Comparison of ENCODE assay signal across 13 cellular contexts in the genomic region with DNA sequence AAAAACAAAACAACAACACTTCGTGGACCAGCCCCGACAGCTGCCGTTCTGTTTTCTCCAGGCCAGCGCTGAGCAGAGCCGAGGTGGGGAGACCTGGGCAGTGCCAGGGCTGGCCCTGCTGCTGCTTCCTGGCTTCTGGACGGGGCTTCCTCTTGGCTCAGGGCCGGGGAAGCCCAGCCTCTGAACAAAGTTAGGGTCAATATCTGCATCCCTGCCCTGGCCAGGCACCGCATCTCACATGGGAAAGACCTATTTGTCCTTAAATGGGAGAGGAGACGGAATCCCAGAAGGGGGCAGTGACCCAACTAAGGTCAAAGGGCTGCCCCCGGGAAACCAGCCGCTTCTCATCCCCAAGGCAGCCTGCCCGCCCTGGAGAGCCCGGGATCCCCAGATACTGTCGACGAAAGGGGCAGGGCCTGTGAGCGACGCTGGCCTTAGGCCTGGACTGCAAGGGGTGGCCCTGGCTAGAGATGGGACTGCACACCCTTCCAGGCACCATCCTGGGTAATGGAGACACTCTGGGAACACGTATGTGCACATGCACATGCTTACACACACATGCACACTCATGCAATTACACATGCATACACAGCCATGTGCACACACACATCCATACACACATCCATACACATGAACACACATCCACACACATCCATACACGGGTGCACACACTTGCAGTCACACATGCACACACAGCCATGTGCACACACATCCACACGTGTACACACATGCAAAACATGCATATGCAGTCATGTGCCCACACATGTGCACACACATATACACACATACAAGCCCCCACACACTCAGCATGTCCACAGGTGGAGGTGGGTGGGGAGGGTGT. TPM values are rescaled to one million over a fixed set of nuclear protein-coding genes. Genes with fewer than 3 reads are reported as not detected.
DNase-seq lines count a peak whose midpoint lies in the region; FAIRE-seq and TF ChIP-seq lines count a peak whose summit lies in the region.
"Had no signal": no experiment of that assay in that cellular context is flagged by ENCODE, and none has a peak within 500 bp of the region (broad histone marks: within the 10 kb centered on the region; RNA-seq: fewer than 3 reads in every experiment).

No MANE protein-coding gene starts in this region.

- H3K27ac ChIP-seq in coronary artery (peak overlapping the region; percentile 44 to 95), stomach (peak overlapping the region; percentile 21 to 81 (median 76)), OCI-LY7 (ENCODE audit: low read depth, low read length, poor library complexity, severe bottlenecking) (no peak overlapping the region)
- H3K27ac ChIP-seq: VCaP had no signal

- H3K79me2 ChIP-seq in OCI-LY7 (ENCODE audit: insufficient read depth, low read depth, low read length): no peaks in the 10 kb centered on the region

- H3K9me3 ChIP-seq in stomach: no peaks in the 10 kb centered on the region
- H3K9me3 ChIP-seq in OCI-LY7 (ENCODE audit: low read length): no peaks in the 10 kb centered on the region

- H3K27me3 ChIP-seq in stomach: peaks cover 0 to 35% (median 4%) of the 10 kb centered on the region in 3 donors

- TF ChIP-seq POLR2A in stomach (IDR thresholded peaks at IDR 0.05): no peak

- H3K4me3 Mint-ChIP-seq in activated CD4-positive, alpha-beta memory T cell treated with anti-CD3 and anti-CD28 coated beads, Interleukin-2, amount 10 ng/mL, durations not matched to agents 7 days and 5 days: no peak overlapping the region

- H3K27me3 Mint-ChIP-seq in activated CD4-positive, alpha-beta memory T cell treated with anti-CD3 and anti-CD28 coated beads, Interleukin-2, amount 10 ng/mL, durations not matched to agents 7 days and 5 days: peaks cover 26% of the 10 kb centered on the region

- H3K9me3 Mint-ChIP-seq in activated CD4-positive, alpha-beta memory T cell treated with anti-CD3 and anti-CD28 coated beads, Interleukin-2, amount 10 ng/mL, durations not matched to agents 7 days and 5 days: no peaks in the 10 kb centered on the region

- WGBS in stomach, 5 donors: 70 to 84% (median 78%) methylated on average over 17 to 20 of the region's 20 CpGs

- TF ChIP-seq CTCF in coronary artery (IDR thresholded peaks at IDR 0.05) (no peak), stomach (IDR thresholded peaks at IDR 0.05) (no peak), OCI-LY7 (conservative IDR thresholded peaks at IDR 0.05; ENCODE audit: low read length) (no peak)

- H3K27ac Mint-ChIP-seq in activated CD4-positive, alpha-beta memory T cell treated with anti-CD3 and anti-CD28 coated beads, Interleukin-2, amount 10 ng/mL, durations not matched to agents 7 days and 5 days: no peak overlapping the region
- H3K27ac Mint-ChIP-seq: activated T-cell treated with anti-CD3 and anti-CD28 coated beads, Interleukin-2, amount 50 U/mL, for 72 hours had no signal

- H4K20me1 ChIP-seq in OCI-LY7 (ENCODE audit: insufficient read depth, low read length): no peaks in the 10 kb centered on the region

- H3K4me2 ChIP-seq in OCI-LY7 (ENCODE audit: low read length): no peak overlapping the region

- peak; percentile 84 for FAIRE-seq in HTR-8/SVneo (lab: Jason Lieb, UNC)
- FAIRE-seq: frontal cortex had no signal

- H3K36me3 Mint-ChIP-seq in activated CD4-positive, alpha-beta memory T cell treated with anti-CD3 and anti-CD28 coated beads, Interleukin-2, amount 10 ng/mL, durations not matched to agents 7 days and 5 days (ENCODE audit: low read depth): no peaks in the 10 kb centered on the region
- H3K36me3 Mint-ChIP-seq: CD4-positive, CD25-positive, alpha-beta regulatory T cell had no signal

- H3K4me1 Mint-ChIP-seq in activated CD4-positive, alpha-beta memory T cell treated with anti-CD3 and anti-CD28 coated beads, Interleukin-2, amount 10 ng/mL, durations not matched to agents 7 days and 5 days: peaks cover 11% of the 10 kb centered on the region

- H3K4me3 ChIP-seq in coronary artery (peak overlapping the region; percentile 8), stomach (no peak overlapping the region), OCI-LY7 (ENCODE audit: low read depth, low read length, poor library complexity, severe bottlenecking) (no peak overlapping the region)

- no peak for DNase-seq in HTR-8/SVneo (ENCODE audit: insufficient read length, low spot score)
- DNase-seq in coronary artery (ENCODE audit: low spot score): no peak
- DNase-seq in lung microvascular endothelial cell (ENCODE audit: low read depth in 2 of 2): peak; percentile 76 to 79
- no peak for DNase-seq in stomach
- DNase-seq in OCI-LY7 (ENCODE audit: low spot score): no peak
- DNase-seq in activated CD4-positive, alpha-beta memory T cell treated with anti-CD3 and anti-CD28 coated beads, Interleukin-2, amount 10 ng/mL, durations not matched to agents 7 days and 5 days: no peak
- no peak for DNase-seq in DMS153 (lab: John Stamatoyannopoulos, UW)
- DNase-seq in NCI-H2171 treated with DMSO at 0.1 percent for 48 hours (lab: John Stamatoyannopoulos, UW): no peak
- DNase-seq: mammary epithelial cell had no signal

- no peak overlapping the region for H2AFZ ChIP-seq in OCI-LY7 (ENCODE audit: low read length)

- TF ChIP-seq EP300 in stomach (IDR thresholded peaks at IDR 0.05): no peak

- no TSS peak for BruUV-seq in OCI-LY7 (replicated peaks; lab: Mats Ljungman, UMichigan)

- POLR2A ChIA-PET in OCI-LY7 (lab: Charles Lee): no interaction called here
- POLR2A ChIA-PET in activated CD4-positive, alpha-beta memory T cell treated with anti-CD3 and anti-CD28 coated beads, Interleukin-2, amount 10 ng/mL, durations not matched to agents 7 days and 5 days (lab: Charles Lee): interaction anchor here (0.7 kb wide), 1 partner anchor 17 kb away, joined by 3 read pairs; no protein-coding TSS in a partner anchor

- H3K9me2 ChIP-seq in OCI-LY7 (ENCODE audit: insufficient read depth, low read length): no peaks in the 10 kb centered on the region

- CTCF ChIA-PET in OCI-LY7 (lab: Charles Lee; ENCODE audit: unreplicated experiment): interaction anchor here (0.5 kb wide), 1 partner anchor 881 kb away, joined by 3 read pairs; no protein-coding TSS in a partner anchor
- CTCF ChIA-PET in activated CD4-positive, alpha-beta memory T cell treated with anti-CD3 and anti-CD28 coated beads, Interleukin-2, amount 10 ng/mL, durations not matched to agents 7 days and 5 days (lab: Charles Lee): interaction anchor here (0.9 to 1.3 kb wide), 8 partner anchors 17 to 173 kb away, joined by 3 to 7 read pairs (median 4); a partner anchor contains a TSS

- H3K4me1 ChIP-seq in stomach (peaks cover 18 to 45% (median 28%) of the 10 kb centered on the region in 4 donors), OCI-LY7 (ENCODE audit: insufficient read depth, low read length, poor library complexity, severe bottlenecking) (no peaks in the 10 kb centered on the region)

- no peaks in the 10 kb centered on the region for H3K36me3 ChIP-seq in stomach
- H3K36me3 ChIP-seq in OCI-LY7 (ENCODE audit: insufficient read depth, low read length): no peaks in the 10 kb centered on the region

- intact Hi-C loops in stomach (cut with DNase I; ENCODE audit: low total_unique reads) (no loop called here), OCI-LY7 (cut with micrococcal nuclease; ENCODE audit: unreplicated experiment) (loop anchor here (1.0 kb wide), 1 partner anchor 169 kb away; no protein-coding TSS in a partner anchor)

RNA-seq across cellular contexts. Expression of a gene that starts 22.1 kb away (rescaled TPM):
- total RNA-seq in lung microvascular endothelial cell: 12.2 and 15.7 TPM in 2 replicates
- 10 to 100 TPM; 19.2 to 34.2 (median 29.3) TPM for total RNA-seq in stomach
- polyA plus RNA-seq in stomach: 10 to 100 TPM in 1 of 3 donors, 1 to 10 TPM in 2; 7.4 to 15.9 (median 9.5) TPM
- total RNA-seq in OCI-LY7 (2014; rRNA removed; shearing (Covaris generic)): 14.4 and 20.5 TPM in 2 replicates
- total RNA-seq in OCI-LY7 (2022): 17.0 and 20.4 TPM in 2 replicates
- 10 to 100 TPM; 23.5 to 25.1 TPM for total RNA-seq in activated CD4-positive, alpha-beta memory T cell treated with anti-CD3 and anti-CD28 coated beads, Interleukin-2, amount 10 ng/mL, durations not matched to agents 7 days and 5 days

Comparison
In these comparisons a context has a peak if more than half of its experiments do, and no peak if none do; other contexts are left out.
1. DNase-seq: peak in lung microvascular endothelial cell (2 of 2); none in HTR-8/SVneo (single experiment), coronary artery (single experiment), stomach (single experiment), OCI-LY7 (single experiment), activated CD4-positive, alpha-beta memory T cell treated with anti-CD3 and anti-CD28 coated beads, Interleukin-2, amount 10 ng/mL, durations not matched to agents 7 days and 5 days (single experiment), DMS153 (single experiment) and NCI-H2171 treated with DMSO at 0.1 percent for 48 hours (single experiment).